Comparison of ENCODE assay signal across 1 cellular context in genomic region chr2:42494434-42495233, GRCh38.
TF ChIP-seq lines count a peak whose summit lies in the region.

No MANE protein-coding gene starts in this region.

TF ChIP-seq in GM12878, 131 proteins besides CTCF, POLR2A, EP300 and RAD21 (continued from another document):
- TF ChIP-seq, protein P1, sequence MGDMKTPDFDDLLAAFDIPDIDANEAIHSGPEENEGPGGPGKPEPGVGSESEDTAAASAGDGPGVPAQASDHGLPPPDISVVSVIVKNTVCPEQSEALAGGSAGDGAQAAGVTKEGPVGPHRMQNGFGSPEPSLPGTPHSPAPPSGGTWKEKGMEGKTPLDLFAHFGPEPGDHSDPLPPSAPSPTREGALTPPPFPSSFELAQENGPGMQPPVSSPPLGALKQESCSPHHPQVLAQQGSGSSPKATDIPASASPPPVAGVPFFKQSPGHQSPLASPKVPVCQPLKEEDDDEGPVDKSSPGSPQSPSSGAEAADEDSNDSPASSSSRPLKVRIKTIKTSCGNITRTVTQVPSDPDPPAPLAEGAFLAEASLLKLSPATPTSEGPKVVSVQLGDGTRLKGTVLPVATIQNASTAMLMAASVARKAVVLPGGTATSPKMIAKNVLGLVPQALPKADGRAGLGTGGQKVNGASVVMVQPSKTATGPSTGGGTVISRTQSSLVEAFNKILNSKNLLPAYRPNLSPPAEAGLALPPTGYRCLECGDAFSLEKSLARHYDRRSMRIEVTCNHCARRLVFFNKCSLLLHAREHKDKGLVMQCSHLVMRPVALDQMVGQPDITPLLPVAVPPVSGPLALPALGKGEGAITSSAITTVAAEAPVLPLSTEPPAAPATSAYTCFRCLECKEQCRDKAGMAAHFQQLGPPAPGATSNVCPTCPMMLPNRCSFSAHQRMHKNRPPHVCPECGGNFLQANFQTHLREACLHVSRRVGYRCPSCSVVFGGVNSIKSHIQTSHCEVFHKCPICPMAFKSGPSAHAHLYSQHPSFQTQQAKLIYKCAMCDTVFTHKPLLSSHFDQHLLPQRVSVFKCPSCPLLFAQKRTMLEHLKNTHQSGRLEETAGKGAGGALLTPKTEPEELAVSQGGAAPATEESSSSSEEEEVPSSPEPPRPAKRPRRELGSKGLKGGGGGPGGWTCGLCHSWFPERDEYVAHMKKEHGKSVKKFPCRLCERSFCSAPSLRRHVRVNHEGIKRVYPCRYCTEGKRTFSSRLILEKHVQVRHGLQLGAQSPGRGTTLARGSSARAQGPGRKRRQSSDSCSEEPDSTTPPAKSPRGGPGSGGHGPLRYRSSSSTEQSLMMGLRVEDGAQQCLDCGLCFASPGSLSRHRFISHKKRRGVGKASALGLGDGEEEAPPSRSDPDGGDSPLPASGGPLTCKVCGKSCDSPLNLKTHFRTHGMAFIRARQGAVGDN (IDR thresholded peaks at IDR 0.05), result no peak
- TF ChIP-seq CREM (IDR thresholded peaks at IDR 0.05; ENCODE audit: low read depth), result no peak
- no peak for TF ChIP-seq CBFB (IDR thresholded peaks at IDR 0.05; ENCODE audit: low read depth)
- TF ChIP-seq SMAD5 (IDR thresholded peaks at IDR 0.05; ENCODE audit: low read depth), result no peak
- TF ChIP-seq, protein P2, sequence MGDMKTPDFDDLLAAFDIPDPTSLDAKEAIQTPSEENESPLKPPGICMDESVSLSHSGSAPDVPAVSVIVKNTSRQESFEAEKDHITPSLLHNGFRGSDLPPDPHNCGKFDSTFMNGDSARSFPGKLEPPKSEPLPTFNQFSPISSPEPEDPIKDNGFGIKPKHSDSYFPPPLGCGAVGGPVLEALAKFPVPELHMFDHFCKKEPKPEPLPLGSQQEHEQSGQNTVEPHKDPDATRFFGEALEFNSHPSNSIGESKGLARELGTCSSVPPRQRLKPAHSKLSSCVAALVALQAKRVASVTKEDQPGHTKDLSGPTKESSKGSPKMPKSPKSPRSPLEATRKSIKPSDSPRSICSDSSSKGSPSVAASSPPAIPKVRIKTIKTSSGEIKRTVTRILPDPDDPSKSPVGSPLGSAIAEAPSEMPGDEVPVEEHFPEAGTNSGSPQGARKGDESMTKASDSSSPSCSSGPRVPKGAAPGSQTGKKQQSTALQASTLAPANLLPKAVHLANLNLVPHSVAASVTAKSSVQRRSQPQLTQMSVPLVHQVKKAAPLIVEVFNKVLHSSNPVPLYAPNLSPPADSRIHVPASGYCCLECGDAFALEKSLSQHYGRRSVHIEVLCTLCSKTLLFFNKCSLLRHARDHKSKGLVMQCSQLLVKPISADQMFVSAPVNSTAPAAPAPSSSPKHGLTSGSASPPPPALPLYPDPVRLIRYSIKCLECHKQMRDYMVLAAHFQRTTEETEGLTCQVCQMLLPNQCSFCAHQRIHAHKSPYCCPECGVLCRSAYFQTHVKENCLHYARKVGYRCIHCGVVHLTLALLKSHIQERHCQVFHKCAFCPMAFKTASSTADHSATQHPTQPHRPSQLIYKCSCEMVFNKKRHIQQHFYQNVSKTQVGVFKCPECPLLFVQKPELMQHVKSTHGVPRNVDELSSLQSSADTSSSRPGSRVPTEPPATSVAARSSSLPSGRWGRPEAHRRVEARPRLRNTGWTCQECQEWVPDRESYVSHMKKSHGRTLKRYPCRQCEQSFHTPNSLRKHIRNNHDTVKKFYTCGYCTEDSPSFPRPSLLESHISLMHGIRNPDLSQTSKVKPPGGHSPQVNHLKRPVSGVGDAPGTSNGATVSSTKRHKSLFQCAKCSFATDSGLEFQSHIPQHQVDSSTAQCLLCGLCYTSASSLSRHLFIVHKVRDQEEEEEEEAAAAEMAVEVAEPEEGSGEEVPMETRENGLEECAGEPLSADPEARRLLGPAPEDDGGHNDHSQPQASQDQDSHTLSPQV (IDR thresholded peaks at IDR 0.05), result no peak
- TF ChIP-seq USF1 (IDR thresholded peaks at IDR 0.05; ENCODE audit: borderline replicate concordance, extremely low read length, insufficient read depth, low read depth, low read length), result no peak
- no peak for TF ChIP-seq ZBED1 (IDR thresholded peaks at IDR 0.05; ENCODE audit: borderline replicate concordance)
- TF ChIP-seq SP1 (IDR thresholded peaks at IDR 0.05; ENCODE audit: low read depth, low read length), result no peak
- no peak for TF ChIP-seq MEF2A (IDR thresholded peaks at IDR 0.05; ENCODE audit: insufficient read depth, low read depth, low read length)
TF ChIP-seq in GM12878: peak in this region for 10.
